1 cellular context compared by ENCODE assay signal in the genomic region with DNA sequence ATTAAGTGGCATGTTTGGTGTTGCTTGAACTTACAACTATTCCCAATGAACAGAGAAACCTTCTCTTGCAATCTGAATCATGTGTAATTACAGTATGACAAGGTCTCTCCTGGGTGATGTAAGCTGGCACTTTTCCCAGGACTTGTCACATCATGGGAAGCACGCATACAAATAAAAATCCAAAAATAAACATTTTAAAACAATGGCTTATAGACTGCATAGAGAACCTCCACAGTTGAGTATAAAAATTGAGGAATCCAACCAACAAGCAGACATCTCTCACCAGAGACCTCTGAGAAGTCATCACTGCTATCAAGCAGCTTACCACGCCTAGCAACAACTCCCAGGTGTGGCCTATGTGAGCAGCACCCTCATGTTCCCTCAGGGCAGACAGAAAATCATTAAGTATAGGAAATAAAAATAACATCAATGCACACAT.
TF ChIP-seq lines count a peak whose summit lies in the region.

No MANE protein-coding gene starts in this region.

TF ChIP-seq in HEK293, 187 proteins besides CTCF, POLR2A, EP300 and RAD21 (continued from another document and continues in another):
- TF ChIP-seq, protein P1, sequence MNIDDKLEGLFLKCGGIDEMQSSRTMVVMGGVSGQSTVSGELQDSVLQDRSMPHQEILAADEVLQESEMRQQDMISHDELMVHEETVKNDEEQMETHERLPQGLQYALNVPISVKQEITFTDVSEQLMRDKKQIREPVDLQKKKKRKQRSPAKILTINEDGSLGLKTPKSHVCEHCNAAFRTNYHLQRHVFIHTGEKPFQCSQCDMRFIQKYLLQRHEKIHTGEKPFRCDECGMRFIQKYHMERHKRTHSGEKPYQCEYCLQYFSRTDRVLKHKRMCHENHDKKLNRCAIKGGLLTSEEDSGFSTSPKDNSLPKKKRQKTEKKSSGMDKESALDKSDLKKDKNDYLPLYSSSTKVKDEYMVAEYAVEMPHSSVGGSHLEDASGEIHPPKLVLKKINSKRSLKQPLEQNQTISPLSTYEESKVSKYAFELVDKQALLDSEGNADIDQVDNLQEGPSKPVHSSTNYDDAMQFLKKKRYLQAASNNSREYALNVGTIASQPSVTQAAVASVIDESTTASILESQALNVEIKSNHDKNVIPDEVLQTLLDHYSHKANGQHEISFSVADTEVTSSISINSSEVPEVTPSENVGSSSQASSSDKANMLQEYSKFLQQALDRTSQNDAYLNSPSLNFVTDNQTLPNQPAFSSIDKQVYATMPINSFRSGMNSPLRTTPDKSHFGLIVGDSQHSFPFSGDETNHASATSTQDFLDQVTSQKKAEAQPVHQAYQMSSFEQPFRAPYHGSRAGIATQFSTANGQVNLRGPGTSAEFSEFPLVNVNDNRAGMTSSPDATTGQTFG (tag by site-specific recombination; IDR thresholded peaks at IDR 0.05; ENCODE audit: borderline replicate concordance) = no peak
- TF ChIP-seq, protein P2, sequence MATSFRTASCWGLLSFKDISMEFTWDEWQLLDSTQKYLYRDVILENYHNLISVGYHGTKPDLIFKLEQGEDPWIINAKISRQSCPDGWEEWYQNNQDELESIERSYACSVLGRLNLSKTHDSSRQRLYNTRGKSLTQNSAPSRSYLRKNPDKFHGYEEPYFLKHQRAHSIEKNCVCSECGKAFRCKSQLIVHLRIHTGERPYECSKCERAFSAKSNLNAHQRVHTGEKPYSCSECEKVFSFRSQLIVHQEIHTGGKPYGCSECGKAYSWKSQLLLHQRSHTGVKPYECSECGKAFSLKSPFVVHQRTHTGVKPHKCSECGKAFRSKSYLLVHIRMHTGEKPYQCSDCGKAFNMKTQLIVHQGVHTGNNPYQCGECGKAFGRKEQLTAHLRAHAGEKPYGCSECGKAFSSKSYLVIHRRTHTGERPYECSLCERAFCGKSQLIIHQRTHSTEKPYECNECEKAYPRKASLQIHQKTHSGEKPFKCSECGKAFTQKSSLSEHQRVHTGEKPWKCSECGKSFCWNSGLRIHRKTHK (tag by site-specific recombination; IDR thresholded peaks at IDR 0.05) = no peak
- TF ChIP-seq ZNF76 (tag by site-specific recombination; IDR thresholded peaks at IDR 0.05; ENCODE audit: borderline replicate concordance, low read depth) (no peak), KLF7 (tag by site-specific recombination; IDR thresholded peaks at IDR 0.05; ENCODE audit: borderline replicate concordance) (peak; percentile 89; the same call in 1 of the 2 replicates), ZNF558 (tag by site-specific recombination; IDR thresholded peaks at IDR 0.05) (no peak), ZNF239 (tag by site-specific recombination; IDR thresholded peaks at IDR 0.05) (no peak), ZFHX2 (tag by site-specific recombination; conservative IDR thresholded peaks at IDR 0.05) (no peak), KLF9 (tag by site-specific recombination; IDR thresholded peaks at IDR 0.05; ENCODE audit: low read depth) (no peak), ZNF629 (tag by site-specific recombination; IDR thresholded peaks at IDR 0.05) (peak; percentile 81), ZSCAN23 (tag by site-specific recombination; IDR thresholded peaks at IDR 0.05) (no peak), ZNF791 (tag by site-specific recombination; IDR thresholded peaks at IDR 0.05) (no peak), ZNF658 (tag by site-specific recombination; IDR thresholded peaks at IDR 0.05) (no peak), ZNF670 (tag by site-specific recombination; IDR thresholded peaks at IDR 0.05; ENCODE audit: low read depth) (no peak), ZNF114 (tag by site-specific recombination; IDR thresholded peaks at IDR 0.05) (no peak), SP2 (tag by site-specific recombination; IDR thresholded peaks at IDR 0.05) (no peak), ZNF2 (tag by site-specific recombination; IDR thresholded peaks at IDR 0.05) (no peak), ZNF416 (tag by site-specific recombination; IDR thresholded peaks at IDR 0.05) (no peak), ZNF214 (tag by site-specific recombination; IDR thresholded peaks at IDR 0.05; ENCODE audit: borderline replicate concordance) (no peak), KLF10 (tag by site-specific recombination; IDR thresholded peaks at IDR 0.05) (peak; percentile 34; the same call in 1 of the 2 replicates), ZNF404 (tag by site-specific recombination; IDR thresholded peaks at IDR 0.05) (no peak), ZNF248 (tag by site-specific recombination; IDR thresholded peaks at IDR 0.05) (no peak), ZNF623 (tag by site-specific recombination; IDR thresholded peaks at IDR 0.05) (no peak), ZXDB (tag by site-specific recombination; IDR thresholded peaks at IDR 0.05) (peak; percentile 58), KLF16 (tag by site-specific recombination; IDR thresholded peaks at IDR 0.05) (no peak), ZNF626 (tag by site-specific recombination; IDR thresholded peaks at IDR 0.05) (no peak), OVOL3 (tag by site-specific recombination; IDR thresholded peaks at IDR 0.05) (no peak), ZNF121 (tag by site-specific recombination; IDR thresholded peaks at IDR 0.05) (no peak), KLF1 (tag by site-specific recombination; IDR thresholded peaks at IDR 0.05) (peak; percentile 88), ZNF324 (tag by site-specific recombination; IDR thresholded peaks at IDR 0.05) (no peak), GLIS2 (tag by site-specific recombination; IDR thresholded peaks at IDR 0.05) (no peak)
- TF ChIP-seq, protein P3, sequence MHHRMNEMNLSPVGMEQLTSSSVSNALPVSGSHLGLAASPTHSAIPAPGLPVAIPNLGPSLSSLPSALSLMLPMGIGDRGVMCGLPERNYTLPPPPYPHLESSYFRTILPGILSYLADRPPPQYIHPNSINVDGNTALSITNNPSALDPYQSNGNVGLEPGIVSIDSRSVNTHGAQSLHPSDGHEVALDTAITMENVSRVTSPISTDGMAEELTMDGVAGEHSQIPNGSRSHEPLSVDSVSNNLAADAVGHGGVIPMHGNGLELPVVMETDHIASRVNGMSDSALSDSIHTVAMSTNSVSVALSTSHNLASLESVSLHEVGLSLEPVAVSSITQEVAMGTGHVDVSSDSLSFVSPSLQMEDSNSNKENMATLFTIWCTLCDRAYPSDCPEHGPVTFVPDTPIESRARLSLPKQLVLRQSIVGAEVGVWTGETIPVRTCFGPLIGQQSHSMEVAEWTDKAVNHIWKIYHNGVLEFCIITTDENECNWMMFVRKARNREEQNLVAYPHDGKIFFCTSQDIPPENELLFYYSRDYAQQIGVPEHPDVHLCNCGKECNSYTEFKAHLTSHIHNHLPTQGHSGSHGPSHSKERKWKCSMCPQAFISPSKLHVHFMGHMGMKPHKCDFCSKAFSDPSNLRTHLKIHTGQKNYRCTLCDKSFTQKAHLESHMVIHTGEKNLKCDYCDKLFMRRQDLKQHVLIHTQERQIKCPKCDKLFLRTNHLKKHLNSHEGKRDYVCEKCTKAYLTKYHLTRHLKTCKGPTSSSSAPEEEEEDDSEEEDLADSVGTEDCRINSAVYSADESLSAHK (tag by site-specific recombination; IDR thresholded peaks at IDR 0.05) = no peak
- TF ChIP-seq, protein P4, sequence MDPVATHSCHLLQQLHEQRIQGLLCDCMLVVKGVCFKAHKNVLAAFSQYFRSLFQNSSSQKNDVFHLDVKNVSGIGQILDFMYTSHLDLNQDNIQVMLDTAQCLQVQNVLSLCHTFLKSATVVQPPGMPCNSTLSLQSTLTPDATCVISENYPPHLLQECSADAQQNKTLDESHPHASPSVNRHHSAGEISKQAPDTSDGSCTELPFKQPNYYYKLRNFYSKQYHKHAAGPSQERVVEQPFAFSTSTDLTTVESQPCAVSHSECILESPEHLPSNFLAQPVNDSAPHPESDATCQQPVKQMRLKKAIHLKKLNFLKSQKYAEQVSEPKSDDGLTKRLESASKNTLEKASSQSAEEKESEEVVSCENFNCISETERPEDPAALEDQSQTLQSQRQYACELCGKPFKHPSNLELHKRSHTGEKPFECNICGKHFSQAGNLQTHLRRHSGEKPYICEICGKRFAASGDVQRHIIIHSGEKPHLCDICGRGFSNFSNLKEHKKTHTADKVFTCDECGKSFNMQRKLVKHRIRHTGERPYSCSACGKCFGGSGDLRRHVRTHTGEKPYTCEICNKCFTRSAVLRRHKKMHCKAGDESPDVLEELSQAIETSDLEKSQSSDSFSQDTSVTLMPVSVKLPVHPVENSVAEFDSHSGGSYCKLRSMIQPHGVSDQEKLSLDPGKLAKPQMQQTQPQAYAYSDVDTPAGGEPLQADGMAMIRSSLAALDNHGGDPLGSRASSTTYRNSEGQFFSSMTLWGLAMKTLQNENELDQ (tag by site-specific recombination; IDR thresholded peaks at IDR 0.05; ENCODE audit: low read depth) = no peak
- TF ChIP-seq, protein P5, sequence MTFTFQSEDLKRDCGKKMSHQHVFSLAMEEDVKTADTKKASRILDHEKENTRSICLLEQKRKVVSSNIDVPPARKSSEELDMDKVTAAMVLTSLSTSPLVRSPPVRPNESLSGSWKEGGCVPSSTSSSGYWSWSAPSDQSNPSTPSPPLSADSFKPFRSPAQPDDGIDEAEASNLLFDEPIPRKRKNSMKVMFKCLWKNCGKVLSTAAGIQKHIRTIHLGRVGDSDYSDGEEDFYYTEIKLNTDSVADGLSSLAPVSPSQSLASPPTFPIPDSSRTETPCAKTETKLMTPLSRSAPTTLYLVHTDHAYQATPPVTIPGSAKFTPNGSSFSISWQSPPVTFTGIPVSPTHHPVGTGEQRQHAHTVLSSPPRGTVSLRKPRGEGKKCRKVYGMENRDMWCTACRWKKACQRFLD (tag by site-specific recombination; IDR thresholded peaks at IDR 0.05) = no peak
- TF ChIP-seq, protein P6, sequence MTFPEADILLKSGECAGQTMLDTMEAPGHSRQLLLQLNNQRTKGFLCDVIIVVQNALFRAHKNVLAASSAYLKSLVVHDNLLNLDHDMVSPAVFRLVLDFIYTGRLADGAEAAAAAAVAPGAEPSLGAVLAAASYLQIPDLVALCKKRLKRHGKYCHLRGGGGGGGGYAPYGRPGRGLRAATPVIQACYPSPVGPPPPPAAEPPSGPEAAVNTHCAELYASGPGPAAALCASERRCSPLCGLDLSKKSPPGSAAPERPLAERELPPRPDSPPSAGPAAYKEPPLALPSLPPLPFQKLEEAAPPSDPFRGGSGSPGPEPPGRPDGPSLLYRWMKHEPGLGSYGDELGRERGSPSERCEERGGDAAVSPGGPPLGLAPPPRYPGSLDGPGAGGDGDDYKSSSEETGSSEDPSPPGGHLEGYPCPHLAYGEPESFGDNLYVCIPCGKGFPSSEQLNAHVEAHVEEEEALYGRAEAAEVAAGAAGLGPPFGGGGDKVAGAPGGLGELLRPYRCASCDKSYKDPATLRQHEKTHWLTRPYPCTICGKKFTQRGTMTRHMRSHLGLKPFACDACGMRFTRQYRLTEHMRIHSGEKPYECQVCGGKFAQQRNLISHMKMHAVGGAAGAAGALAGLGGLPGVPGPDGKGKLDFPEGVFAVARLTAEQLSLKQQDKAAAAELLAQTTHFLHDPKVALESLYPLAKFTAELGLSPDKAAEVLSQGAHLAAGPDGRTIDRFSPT (tag by site-specific recombination; IDR thresholded peaks at IDR 0.05) = no peak
- TF ChIP-seq, protein P7, sequence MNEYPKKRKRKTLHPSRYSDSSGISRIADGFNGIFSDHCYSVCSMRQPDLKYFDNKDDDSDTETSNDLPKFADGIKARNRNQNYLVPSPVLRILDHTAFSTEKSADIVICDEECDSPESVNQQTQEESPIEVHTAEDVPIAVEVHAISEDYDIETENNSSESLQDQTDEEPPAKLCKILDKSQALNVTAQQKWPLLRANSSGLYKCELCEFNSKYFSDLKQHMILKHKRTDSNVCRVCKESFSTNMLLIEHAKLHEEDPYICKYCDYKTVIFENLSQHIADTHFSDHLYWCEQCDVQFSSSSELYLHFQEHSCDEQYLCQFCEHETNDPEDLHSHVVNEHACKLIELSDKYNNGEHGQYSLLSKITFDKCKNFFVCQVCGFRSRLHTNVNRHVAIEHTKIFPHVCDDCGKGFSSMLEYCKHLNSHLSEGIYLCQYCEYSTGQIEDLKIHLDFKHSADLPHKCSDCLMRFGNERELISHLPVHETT (tag by site-specific recombination; IDR thresholded peaks at IDR 0.05) = no peak
- TF ChIP-seq, protein P8, sequence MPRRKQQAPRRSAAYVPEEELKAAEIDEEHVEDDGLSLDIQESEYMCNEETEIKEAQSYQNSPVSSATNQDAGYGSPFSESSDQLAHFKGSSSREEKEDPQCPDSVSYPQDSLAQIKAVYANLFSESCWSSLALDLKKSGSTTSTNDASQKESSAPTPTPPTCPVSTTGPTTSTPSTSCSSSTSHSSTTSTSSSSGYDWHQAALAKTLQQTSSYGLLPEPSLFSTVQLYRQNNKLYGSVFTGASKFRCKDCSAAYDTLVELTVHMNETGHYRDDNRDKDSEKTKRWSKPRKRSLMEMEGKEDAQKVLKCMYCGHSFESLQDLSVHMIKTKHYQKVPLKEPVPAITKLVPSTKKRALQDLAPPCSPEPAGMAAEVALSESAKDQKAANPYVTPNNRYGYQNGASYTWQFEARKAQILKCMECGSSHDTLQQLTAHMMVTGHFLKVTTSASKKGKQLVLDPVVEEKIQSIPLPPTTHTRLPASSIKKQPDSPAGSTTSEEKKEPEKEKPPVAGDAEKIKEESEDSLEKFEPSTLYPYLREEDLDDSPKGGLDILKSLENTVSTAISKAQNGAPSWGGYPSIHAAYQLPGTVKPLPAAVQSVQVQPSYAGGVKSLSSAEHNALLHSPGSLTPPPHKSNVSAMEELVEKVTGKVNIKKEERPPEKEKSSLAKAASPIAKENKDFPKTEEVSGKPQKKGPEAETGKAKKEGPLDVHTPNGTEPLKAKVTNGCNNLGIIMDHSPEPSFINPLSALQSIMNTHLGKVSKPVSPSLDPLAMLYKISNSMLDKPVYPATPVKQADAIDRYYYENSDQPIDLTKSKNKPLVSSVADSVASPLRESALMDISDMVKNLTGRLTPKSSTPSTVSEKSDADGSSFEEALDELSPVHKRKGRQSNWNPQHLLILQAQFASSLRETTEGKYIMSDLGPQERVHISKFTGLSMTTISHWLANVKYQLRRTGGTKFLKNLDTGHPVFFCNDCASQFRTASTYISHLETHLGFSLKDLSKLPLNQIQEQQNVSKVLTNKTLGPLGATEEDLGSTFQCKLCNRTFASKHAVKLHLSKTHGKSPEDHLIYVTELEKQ (tag by site-specific recombination; IDR thresholded peaks at IDR 0.05; ENCODE audit: borderline replicate concordance) = no peak
